18 cellular contexts compared by ENCODE assay signal in the genomic region with DNA sequence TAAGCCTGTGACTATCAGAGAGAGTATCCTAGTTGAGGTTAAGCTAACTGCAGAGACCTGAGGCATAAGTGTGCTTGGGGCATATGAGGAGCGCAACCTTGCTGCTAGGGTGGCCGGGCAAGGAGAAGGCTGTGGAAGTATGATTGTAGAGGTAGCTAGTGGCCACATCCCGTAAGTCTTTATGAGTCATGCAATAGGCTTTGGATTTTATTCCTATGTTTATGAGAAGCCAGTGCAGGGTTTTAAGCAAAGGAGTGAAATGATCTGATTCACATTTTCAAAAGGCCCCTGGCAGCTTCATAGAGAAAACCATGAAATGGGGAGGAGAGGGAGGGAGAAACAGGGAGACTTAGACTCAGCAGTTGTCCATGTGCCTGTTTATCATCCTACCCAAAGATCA.
A peak's percentile ranks its signal among the peaks of the same experiment; 100 is the strongest.
DNase-seq lines count a peak whose midpoint lies in the region; TF ChIP-seq lines count a peak whose summit lies in the region.
"Had no signal": no experiment of that assay in that cellular context is flagged by ENCODE, and none has a peak within 500 bp of the region (broad histone marks: within the 10 kb centered on the region; RNA-seq: fewer than 3 reads in every experiment).

No MANE protein-coding gene starts in this region.

- TF ChIP-seq CTCF in fibroblast of villous mesenchyme (IDR thresholded peaks at IDR 0.05; ENCODE audit: insufficient read depth, low read depth, low read length), result no peak

- no peak overlapping the region for H3K4me3 ChIP-seq in fibroblast of villous mesenchyme (ENCODE audit: low read depth, low read length)

- DNase-seq in AG08396 (ENCODE audit: low spot score) (peak; percentile 11), HT1080 (ENCODE audit: low read depth) (peak; percentile 58), RPMI7951 (ENCODE audit: low read depth) (peak; percentile 25), fibroblast of villous mesenchyme (ENCODE audit: low read depth) (peak; percentile 37), UCSD-AML1 (lab: John Stamatoyannopoulos, UW; ENCODE audit: unreplicated experiment) (no peak), DMS 273 treated with DMSO at 0.1 percent for 48 hours (lab: John Stamatoyannopoulos, UW) (no peak)
- no peak for DNase-seq in activated effector memory CD4-positive, alpha-beta T cell treated with anti-CD3 and anti-CD28 coated beads, Interleukin-2, amount 50 U/mL, for 16 hours
- no peak for DNase-seq in NK-92 treated with Interleukin-12 subunit alpha and Interleukin-12 subunit beta, amount 100 ng/mL, for 24 hours (lab: John Stamatoyannopoulos, UW)
- DNase-seq: AML-193; C1 segment of cervical spinal cord; CD8-positive, alpha-beta T cell; DMS153; Karpas-422; MM.1S; NCI-H1048; NCI-H1417 treated with DMSO at 0.1 percent for 48 hours; NCI-H187; NCI-H748 treated with DMSO at 0.1 percent for 48 hours had no signal

Comparison
In these comparisons a context has a peak if more than half of its experiments do, and no peak if none do; other contexts are left out.
1. DNase-seq: peak in AG08396 (single experiment), HT1080 (single experiment), RPMI7951 (single experiment) and fibroblast of villous mesenchyme (single experiment); none in UCSD-AML1 (single experiment), activated effector memory CD4-positive, alpha-beta T cell treated with anti-CD3 and anti-CD28 coated beads, Interleukin-2, amount 50 U/mL, for 16 hours (single experiment), NK-92 treated with Interleukin-12 subunit alpha and Interleukin-12 subunit beta, amount 100 ng/mL, for 24 hours (single experiment) and DMS 273 treated with DMSO at 0.1 percent for 48 hours (single experiment).